16 cellular contexts compared by ENCODE assay signal in genomic region chr17:75482098-75482943, GRCh38. TPM values are rescaled to one million over a fixed set of nuclear protein-coding genes. Genes with fewer than 3 reads are reported as not detected.
A peak's percentile ranks its signal among the peaks of the same experiment; 100 is the strongest.
DNase-seq lines count a peak whose midpoint lies in the region; ATAC-seq and TF ChIP-seq lines count a peak whose summit lies in the region.
"Had no signal": no experiment of that assay in that cellular context is flagged by ENCODE, and none has a peak within 500 bp of the region (broad histone marks: within the 10 kb centered on the region; RNA-seq: fewer than 3 reads in every experiment).

No MANE protein-coding gene starts in this region.

- POLR2A ChIA-PET in activated CD4-positive, alpha-beta memory T cell treated with anti-CD3 and anti-CD28 coated beads, Interleukin-2, amount 10 ng/mL, durations not matched to agents 7 days and 5 days (lab: Charles Lee): interaction anchor here (0.9 kb wide), 1 partner anchor 19 kb away, joined by 3 read pairs; no protein-coding TSS in a partner anchor
- POLR2A ChIA-PET in GM10248 (lab: Yijun Ruan, JAX): no interaction called here

- H4K20me1 ChIP-seq in GM23338 (replicated peaks; ENCODE audit: insufficient read depth) (no peaks in the 10 kb centered on the region; the same call in 1 of the 2 replicates), smooth muscle cell (ENCODE audit: low read depth) (peaks cover 96% of the 10 kb centered on the region)

- ATAC-seq in GM23338 (no peak), HG03469 (IDR thresholded peaks at IDR 0.05; ENCODE audit: unreplicated experiment) (no peak)
- no peak for ATAC-seq in effector memory CD8-positive, alpha-beta T cell (replicated peaks)
- ATAC-seq: PC-3 had no signal

- no peaks in the 10 kb centered on the region for H3K9me3 Mint-ChIP-seq in GM23338
- no peaks in the 10 kb centered on the region for H3K9me3 Mint-ChIP-seq in effector memory CD8-positive, alpha-beta T cell
- no peaks in the 10 kb centered on the region for H3K9me3 Mint-ChIP-seq in activated CD4-positive, alpha-beta memory T cell treated with anti-CD3 and anti-CD28 coated beads, Interleukin-2, amount 10 ng/mL, durations not matched to agents 7 days and 5 days

- H3K9me3 ChIP-seq in WERI-Rb-1 (ENCODE audit: severe bottlenecking) (no peaks in the 10 kb centered on the region), smooth muscle cell (replicated peaks; ENCODE audit: low read depth) (no peaks in the 10 kb centered on the region)
- H3K9me3 ChIP-seq: BE2C, SJSA1 had no signal

- CTCF ChIA-PET in activated CD4-positive, alpha-beta memory T cell treated with anti-CD3 and anti-CD28 coated beads, Interleukin-2, amount 10 ng/mL, durations not matched to agents 7 days and 5 days (lab: Charles Lee): no interaction called here
- CTCF ChIA-PET in GM10248 (lab: Yijun Ruan, JAX): interaction anchor here (0.8 to 1.9 kb wide), 6 partner anchors 8 to 34 kb away, joined by 3 to 5 read pairs (median 4); partner anchors contain the start of gene TSEN54

- H3K36me3 ChIP-seq in GM23338 (ENCODE audit: insufficient read depth): no peaks in the 10 kb centered on the region
- H3K36me3 ChIP-seq in WERI-Rb-1: peaks cover 13% of the 10 kb centered on the region
- H3K36me3 ChIP-seq in smooth muscle cell (ENCODE audit: low read depth): no peaks in the 10 kb centered on the region

- H3K27ac ChIP-seq in GM23338 (ENCODE audit: low read depth): no peak overlapping the region
- peak overlapping the region; percentile 44 for H3K27ac ChIP-seq in WERI-Rb-1
- H3K27ac ChIP-seq in smooth muscle cell (ENCODE audit: low read depth): no peak overlapping the region
- H3K27ac ChIP-seq: SJSA1 had no signal

- 83% methylated on average over 16 of the region's 16 CpGs for WGBS in smooth muscle cell (ENCODE audit: low lambda C conversion rate)

- TF ChIP-seq CTCF in GM23338 (conservative IDR thresholded peaks at IDR 0.05; ENCODE audit: low read depth in 2 of 2) (no peak), WERI-Rb-1 (IDR thresholded peaks at IDR 0.05; ENCODE audit: low read depth, low read length) (no peak), smooth muscle cell (IDR thresholded peaks at IDR 0.05; ENCODE audit: borderline replicate concordance, insufficient read depth, poor library complexity, severe bottlenecking) (no peak), GM10248 (IDR thresholded peaks at IDR 0.05; ENCODE audit: control extremely low read depth, extremely low read depth, low read depth, missing control alignments) (no peak)

- H3K27me3 ChIP-seq in GM23338 (ENCODE audit: insufficient read depth): no peaks in the 10 kb centered on the region
- no peaks in the 10 kb centered on the region for H3K27me3 ChIP-seq in WERI-Rb-1 (ENCODE audit: insufficient read depth, low read depth, severe bottlenecking)
- no peaks in the 10 kb centered on the region for H3K27me3 ChIP-seq in smooth muscle cell (ENCODE audit: low read depth)
- H3K27me3 ChIP-seq: BE2C, SJSA1 had no signal

- no peak for DNase-seq in GM23338 (ENCODE audit: low spot score)
- no peak for DNase-seq in WERI-Rb-1
- DNase-seq in effector memory CD8-positive, alpha-beta T cell: no peak
- no peak for DNase-seq in smooth muscle cell (lab: John Stamatoyannopoulos, UW; ENCODE audit: unreplicated experiment)
- no peak for DNase-seq in activated CD4-positive, alpha-beta memory T cell treated with anti-CD3 and anti-CD28 coated beads, Interleukin-2, amount 10 ng/mL, durations not matched to agents 7 days and 5 days
- no peak for DNase-seq in GM10248 (ENCODE audit: extremely low spot score)
- DNase-seq: BE2C, DND-41, Kasumi-1, MM.1S, NCI-H1105, NCI-H1694, NCI-H510A treated with DMSO at 0.1 percent for 48 hours, PC-3 had no signal

- peaks cover 2% of the 10 kb centered on the region; the same call in 1 of the 3 replicates for H3K36me3 Mint-ChIP-seq in GM23338 (ENCODE audit: low read depth)
- peaks cover 4% of the 10 kb centered on the region for H3K36me3 Mint-ChIP-seq in effector memory CD8-positive, alpha-beta T cell (ENCODE audit: insufficient read depth)
- peaks cover 6% of the 10 kb centered on the region for H3K36me3 Mint-ChIP-seq in activated CD4-positive, alpha-beta memory T cell treated with anti-CD3 and anti-CD28 coated beads, Interleukin-2, amount 10 ng/mL, durations not matched to agents 7 days and 5 days (ENCODE audit: low read depth)

- H3K4me2 ChIP-seq in GM23338 (no peak overlapping the region), smooth muscle cell (peak overlapping the region; percentile 51)

- H3K4me1 Mint-ChIP-seq in GM23338: peaks cover 10% of the 10 kb centered on the region
- H3K4me1 Mint-ChIP-seq in effector memory CD8-positive, alpha-beta T cell (ENCODE audit: low read depth in 2 of 2): peaks cover 9 to 19% of the 10 kb centered on the region in 2 donors
- H3K4me1 Mint-ChIP-seq in activated CD4-positive, alpha-beta memory T cell treated with anti-CD3 and anti-CD28 coated beads, Interleukin-2, amount 10 ng/mL, durations not matched to agents 7 days and 5 days: peaks cover 11% of the 10 kb centered on the region

- 0 out of 2 replicates have a peak overlapping the region, but pooled peaks have one; percentile 28 for H3K27ac Mint-ChIP-seq in GM23338
- H3K27ac Mint-ChIP-seq in effector memory CD8-positive, alpha-beta T cell: peak overlapping the region; percentile 52 to 82
- H3K27ac Mint-ChIP-seq in activated CD4-positive, alpha-beta memory T cell treated with anti-CD3 and anti-CD28 coated beads, Interleukin-2, amount 10 ng/mL, durations not matched to agents 7 days and 5 days: no peak overlapping the region

- H3K27me3 Mint-ChIP-seq in GM23338 (ENCODE audit: insufficient read depth, low read depth, poor library complexity): peaks cover 16% of the 10 kb centered on the region
- no peaks in the 10 kb centered on the region for H3K27me3 Mint-ChIP-seq in effector memory CD8-positive, alpha-beta T cell
- no peaks in the 10 kb centered on the region for H3K27me3 Mint-ChIP-seq in activated CD4-positive, alpha-beta memory T cell treated with anti-CD3 and anti-CD28 coated beads, Interleukin-2, amount 10 ng/mL, durations not matched to agents 7 days and 5 days

- no peaks in the 10 kb centered on the region for H3K9me2 ChIP-seq in GM23338 (ENCODE audit: insufficient read depth)

- H3K9ac ChIP-seq in smooth muscle cell (ENCODE audit: low read depth): no peak overlapping the region

- H3K4me1 ChIP-seq in GM23338 (ENCODE audit: insufficient read depth) (peaks cover 5% of the 10 kb centered on the region; the same call in 1 of the 2 replicates), smooth muscle cell (ENCODE audit: low read depth) (peaks cover 31% of the 10 kb centered on the region)
- H3K4me1 ChIP-seq: BE2C had no signal

- H3K4me3 ChIP-seq in GM23338 (no peak overlapping the region), WERI-Rb-1 (ENCODE audit: low read depth, low read length) (no peak overlapping the region), smooth muscle cell (no peak overlapping the region)
- H3K4me3 ChIP-seq: SJSA1 had no signal

- no peak overlapping the region for H3K4me3 Mint-ChIP-seq in GM23338
- no peak overlapping the region for H3K4me3 Mint-ChIP-seq in effector memory CD8-positive, alpha-beta T cell
- no peak overlapping the region for H3K4me3 Mint-ChIP-seq in activated CD4-positive, alpha-beta memory T cell treated with anti-CD3 and anti-CD28 coated beads, Interleukin-2, amount 10 ng/mL, durations not matched to agents 7 days and 5 days

- no peaks in the 10 kb centered on the region for H3K79me2 ChIP-seq in GM23338 (replicated peaks; ENCODE audit: insufficient read depth)
- H3K79me2 ChIP-seq in smooth muscle cell (ENCODE audit: low read depth): no peaks in the 10 kb centered on the region

- no peaks in the 10 kb centered on the region for H3F3A ChIP-seq in GM23338 (replicated peaks; ENCODE audit: low read depth)
- H3F3A ChIP-seq in smooth muscle cell (ENCODE audit: low read depth): peaks cover 6% of the 10 kb centered on the region

- H2AFZ ChIP-seq in GM23338: no peak overlapping the region
- no peak overlapping the region for H2AFZ ChIP-seq in smooth muscle cell (ENCODE audit: low read depth)

RNA-seq across cellular contexts. Expression of gene TMEM94, which starts 25.9 kb away (rescaled TPM):
- 36.6 and 66.0 TPM in 2 replicates for total RNA-seq in GM23338 (2014; rRNA removed; shearing (Covaris generic))
- 21.9 and 24.0 TPM in 2 replicates for polyA plus RNA-seq in GM23338 (2016; fragmentation: Nextera tagmentation; extraction: Ambion mirVana)
- 18.4 and 35.9 TPM in 2 replicates for total RNA-seq in smooth muscle cell
- 25.9 and 26.3 TPM in 2 replicates for polyA plus RNA-seq in smooth muscle cell
- 10 to 100 TPM; 76.4 to 81.9 TPM for total RNA-seq in activated CD4-positive, alpha-beta memory T cell treated with anti-CD3 and anti-CD28 coated beads, Interleukin-2, amount 10 ng/mL, durations not matched to agents 7 days and 5 days

RNA-seq across cellular contexts. Expression of gene CASKIN2, which starts 33.0 kb away (rescaled TPM):
- total RNA-seq in GM23338 (2014; rRNA removed; shearing (Covaris generic)): 17.7 and 21.5 TPM in 2 replicates
- polyA plus RNA-seq in GM23338 (2016; fragmentation: Nextera tagmentation; extraction: Ambion mirVana): 4.7 and 4.9 TPM in 2 replicates
- total RNA-seq in smooth muscle cell: 2.6 and 4.2 TPM in 2 replicates
- polyA plus RNA-seq in smooth muscle cell: 8.0 and 10.9 TPM in 2 replicates
- total RNA-seq in activated CD4-positive, alpha-beta memory T cell treated with anti-CD3 and anti-CD28 coated beads, Interleukin-2, amount 10 ng/mL, durations not matched to agents 7 days and 5 days: 1 to 10 TPM; 1.5 to 1.9 TPM

RNA-seq across cellular contexts. Expression of gene TSEN54, which starts 34.0 kb away (rescaled TPM):
- 61.9 and 62.5 TPM in 2 replicates for total RNA-seq in GM23338 (2014; rRNA removed; shearing (Covaris generic))
- polyA plus RNA-seq in GM23338 (2016; fragmentation: Nextera tagmentation; extraction: Ambion mirVana): 45.9 and 48.2 TPM in 2 replicates
- total RNA-seq in smooth muscle cell: 12.5 and 15.1 TPM in 2 replicates
- polyA plus RNA-seq in smooth muscle cell: 15.1 and 27.7 TPM in 2 replicates
- 10 to 100 TPM; 55.6 to 60.5 TPM for total RNA-seq in activated CD4-positive, alpha-beta memory T cell treated with anti-CD3 and anti-CD28 coated beads, Interleukin-2, amount 10 ng/mL, durations not matched to agents 7 days and 5 days

RNA-seq across cellular contexts. Expression of gene LLGL2, which starts 43.2 kb away (rescaled TPM):
- 63.9 and 78.5 TPM in 2 replicates for total RNA-seq in GM23338 (2014; rRNA removed; shearing (Covaris generic))
- polyA plus RNA-seq in GM23338 (2016; fragmentation: Nextera tagmentation; extraction: Ambion mirVana) (62.5 and 71.9 TPM in 2 replicates), smooth muscle cell (12.7 and 33.5 TPM in 2 replicates)
- total RNA-seq in smooth muscle cell: 7.6 and 9.9 TPM in 2 replicates
- total RNA-seq in activated CD4-positive, alpha-beta memory T cell treated with anti-CD3 and anti-CD28 coated beads, Interleukin-2, amount 10 ng/mL, durations not matched to agents 7 days and 5 days: 10 to 100 TPM; 25.9 to 27.8 TPM
